Comparison of ENCODE assay signal across 1 cellular context in the genomic region with DNA sequence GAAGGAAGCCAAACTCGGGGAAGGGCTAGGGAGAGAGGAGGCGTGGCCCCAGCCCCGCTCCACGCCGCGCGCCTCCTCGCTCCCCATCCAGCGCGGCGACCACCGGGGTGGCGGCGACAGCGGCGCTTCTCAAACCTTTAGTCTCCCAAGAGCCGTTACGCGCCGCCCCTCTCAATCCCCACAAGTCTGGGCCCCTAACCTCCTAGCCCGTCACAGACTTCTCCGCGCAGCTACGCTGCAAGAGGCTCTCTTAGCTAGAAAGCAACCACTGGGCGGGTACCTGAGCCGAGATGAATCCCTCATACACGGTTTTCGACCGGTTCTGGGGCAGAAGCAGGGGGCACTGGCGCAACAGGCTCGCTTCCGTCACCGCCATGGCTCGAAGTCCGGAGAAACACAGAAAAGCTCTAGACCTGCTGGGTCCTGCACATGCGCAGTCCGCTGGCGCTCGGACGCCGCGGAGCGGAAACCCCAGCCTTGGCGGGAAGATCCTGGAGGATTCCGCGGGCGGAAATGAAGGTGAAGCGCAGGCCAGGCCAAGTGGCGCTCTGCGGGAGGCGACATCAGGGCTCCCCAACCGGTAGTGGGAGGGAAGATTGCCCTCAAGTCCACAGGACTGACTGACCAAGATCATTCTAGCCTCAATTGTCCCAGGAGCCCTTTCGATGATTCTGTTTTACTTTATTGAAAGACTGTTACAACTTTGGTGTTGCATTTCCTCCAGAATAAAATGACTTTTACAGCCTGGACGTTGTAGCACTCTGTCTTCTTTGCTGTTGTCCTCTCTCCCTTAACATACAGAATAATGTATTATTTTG.
A peak's percentile ranks its signal among the peaks of the same experiment; 100 is the strongest.
TF ChIP-seq lines count a peak whose summit lies in the region.

A gene (minus strand): TSS at position 388 of the 818 bp plus-strand sequence. CDS start 12 bp downstream, at position 376.

TF ChIP-seq in HepG2, 621 proteins besides CTCF, POLR2A, EP300 and RAD21 (continued from another document and continues in another):
- TF ChIP-seq, protein P1, sequence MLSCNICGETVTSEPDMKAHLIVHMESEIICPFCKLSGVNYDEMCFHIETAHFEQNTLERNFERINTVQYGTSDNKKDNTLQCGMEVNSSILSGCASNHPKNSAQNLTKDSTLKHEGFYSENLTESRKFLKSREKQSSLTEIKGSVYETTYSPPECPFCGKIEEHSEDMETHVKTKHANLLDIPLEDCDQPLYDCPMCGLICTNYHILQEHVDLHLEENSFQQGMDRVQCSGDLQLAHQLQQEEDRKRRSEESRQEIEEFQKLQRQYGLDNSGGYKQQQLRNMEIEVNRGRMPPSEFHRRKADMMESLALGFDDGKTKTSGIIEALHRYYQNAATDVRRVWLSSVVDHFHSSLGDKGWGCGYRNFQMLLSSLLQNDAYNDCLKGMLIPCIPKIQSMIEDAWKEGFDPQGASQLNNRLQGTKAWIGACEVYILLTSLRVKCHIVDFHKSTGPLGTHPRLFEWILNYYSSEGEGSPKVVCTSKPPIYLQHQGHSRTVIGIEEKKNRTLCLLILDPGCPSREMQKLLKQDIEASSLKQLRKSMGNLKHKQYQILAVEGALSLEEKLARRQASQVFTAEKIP (CRISPR knock-in tag; IDR thresholded peaks at IDR 0.05; ENCODE audit: borderline replicate concordance): no peak
- peak; percentile 93 for TF ChIP-seq KLF9 (CRISPR knock-in tag; IDR thresholded peaks at IDR 0.05; ENCODE audit: low read depth)
- TF ChIP-seq ZNF10 (CRISPR knock-in tag; IDR thresholded peaks at IDR 0.05; ENCODE audit: borderline replicate concordance, low read depth): no peak
- TF ChIP-seq RXRB (CRISPR knock-in tag; IDR thresholded peaks at IDR 0.05; ENCODE audit: borderline replicate concordance): peak; percentile 63; the same call in 1 of the 2 replicates
- TF ChIP-seq ZMYM4 (CRISPR knock-in tag; IDR thresholded peaks at IDR 0.05): peak; percentile 99
- TF ChIP-seq, protein P2, sequence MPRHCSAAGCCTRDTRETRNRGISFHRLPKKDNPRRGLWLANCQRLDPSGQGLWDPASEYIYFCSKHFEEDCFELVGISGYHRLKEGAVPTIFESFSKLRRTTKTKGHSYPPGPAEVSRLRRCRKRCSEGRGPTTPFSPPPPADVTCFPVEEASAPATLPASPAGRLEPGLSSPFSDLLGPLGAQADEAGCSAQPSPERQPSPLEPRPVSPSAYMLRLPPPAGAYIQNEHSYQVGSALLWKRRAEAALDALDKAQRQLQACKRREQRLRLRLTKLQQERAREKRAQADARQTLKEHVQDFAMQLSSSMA (CRISPR knock-in tag; IDR thresholded peaks at IDR 0.05): peak; percentile 72; the same call in 1 of the 2 replicates
- TF ChIP-seq MATR3 (CRISPR knock-in tag; IDR thresholded peaks at IDR 0.05): no peak
- TF ChIP-seq, protein P3, sequence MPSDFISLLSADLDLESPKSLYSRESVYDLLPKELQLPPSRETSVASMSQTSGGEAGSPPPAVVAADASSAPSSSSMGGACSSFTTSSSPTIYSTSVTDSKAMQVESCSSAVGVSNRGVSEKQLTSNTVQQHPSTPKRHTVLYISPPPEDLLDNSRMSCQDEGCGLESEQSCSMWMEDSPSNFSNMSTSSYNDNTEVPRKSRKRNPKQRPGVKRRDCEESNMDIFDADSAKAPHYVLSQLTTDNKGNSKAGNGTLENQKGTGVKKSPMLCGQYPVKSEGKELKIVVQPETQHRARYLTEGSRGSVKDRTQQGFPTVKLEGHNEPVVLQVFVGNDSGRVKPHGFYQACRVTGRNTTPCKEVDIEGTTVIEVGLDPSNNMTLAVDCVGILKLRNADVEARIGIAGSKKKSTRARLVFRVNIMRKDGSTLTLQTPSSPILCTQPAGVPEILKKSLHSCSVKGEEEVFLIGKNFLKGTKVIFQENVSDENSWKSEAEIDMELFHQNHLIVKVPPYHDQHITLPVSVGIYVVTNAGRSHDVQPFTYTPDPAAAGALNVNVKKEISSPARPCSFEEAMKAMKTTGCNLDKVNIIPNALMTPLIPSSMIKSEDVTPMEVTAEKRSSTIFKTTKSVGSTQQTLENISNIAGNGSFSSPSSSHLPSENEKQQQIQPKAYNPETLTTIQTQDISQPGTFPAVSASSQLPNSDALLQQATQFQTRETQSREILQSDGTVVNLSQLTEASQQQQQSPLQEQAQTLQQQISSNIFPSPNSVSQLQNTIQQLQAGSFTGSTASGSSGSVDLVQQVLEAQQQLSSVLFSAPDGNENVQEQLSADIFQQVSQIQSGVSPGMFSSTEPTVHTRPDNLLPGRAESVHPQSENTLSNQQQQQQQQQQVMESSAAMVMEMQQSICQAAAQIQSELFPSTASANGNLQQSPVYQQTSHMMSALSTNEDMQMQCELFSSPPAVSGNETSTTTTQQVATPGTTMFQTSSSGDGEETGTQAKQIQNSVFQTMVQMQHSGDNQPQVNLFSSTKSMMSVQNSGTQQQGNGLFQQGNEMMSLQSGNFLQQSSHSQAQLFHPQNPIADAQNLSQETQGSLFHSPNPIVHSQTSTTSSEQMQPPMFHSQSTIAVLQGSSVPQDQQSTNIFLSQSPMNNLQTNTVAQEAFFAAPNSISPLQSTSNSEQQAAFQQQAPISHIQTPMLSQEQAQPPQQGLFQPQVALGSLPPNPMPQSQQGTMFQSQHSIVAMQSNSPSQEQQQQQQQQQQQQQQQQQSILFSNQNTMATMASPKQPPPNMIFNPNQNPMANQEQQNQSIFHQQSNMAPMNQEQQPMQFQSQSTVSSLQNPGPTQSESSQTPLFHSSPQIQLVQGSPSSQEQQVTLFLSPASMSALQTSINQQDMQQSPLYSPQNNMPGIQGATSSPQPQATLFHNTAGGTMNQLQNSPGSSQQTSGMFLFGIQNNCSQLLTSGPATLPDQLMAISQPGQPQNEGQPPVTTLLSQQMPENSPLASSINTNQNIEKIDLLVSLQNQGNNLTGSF (CRISPR knock-in tag; IDR thresholded peaks at IDR 0.05): peak; percentile 98
- TF ChIP-seq, protein P4, sequence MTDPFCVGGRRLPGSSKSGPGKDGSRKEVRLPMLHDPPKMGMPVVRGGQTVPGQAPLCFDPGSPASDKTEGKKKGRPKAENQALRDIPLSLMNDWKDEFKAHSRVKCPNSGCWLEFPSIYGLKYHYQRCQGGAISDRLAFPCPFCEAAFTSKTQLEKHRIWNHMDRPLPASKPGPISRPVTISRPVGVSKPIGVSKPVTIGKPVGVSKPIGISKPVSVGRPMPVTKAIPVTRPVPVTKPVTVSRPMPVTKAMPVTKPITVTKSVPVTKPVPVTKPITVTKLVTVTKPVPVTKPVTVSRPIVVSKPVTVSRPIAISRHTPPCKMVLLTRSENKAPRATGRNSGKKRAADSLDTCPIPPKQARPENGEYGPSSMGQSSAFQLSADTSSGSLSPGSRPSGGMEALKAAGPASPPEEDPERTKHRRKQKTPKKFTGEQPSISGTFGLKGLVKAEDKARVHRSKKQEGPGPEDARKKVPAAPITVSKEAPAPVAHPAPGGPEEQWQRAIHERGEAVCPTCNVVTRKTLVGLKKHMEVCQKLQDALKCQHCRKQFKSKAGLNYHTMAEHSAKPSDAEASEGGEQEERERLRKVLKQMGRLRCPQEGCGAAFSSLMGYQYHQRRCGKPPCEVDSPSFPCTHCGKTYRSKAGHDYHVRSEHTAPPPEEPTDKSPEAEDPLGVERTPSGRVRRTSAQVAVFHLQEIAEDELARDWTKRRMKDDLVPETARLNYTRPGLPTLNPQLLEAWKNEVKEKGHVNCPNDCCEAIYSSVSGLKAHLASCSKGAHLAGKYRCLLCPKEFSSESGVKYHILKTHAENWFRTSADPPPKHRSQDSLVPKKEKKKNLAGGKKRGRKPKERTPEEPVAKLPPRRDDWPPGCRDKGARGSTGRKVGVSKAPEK (CRISPR knock-in tag; IDR thresholded peaks at IDR 0.05; ENCODE audit: borderline replicate concordance): peak; percentile 81; the same call in 1 of the 2 replicates
- TF ChIP-seq, protein P5, sequence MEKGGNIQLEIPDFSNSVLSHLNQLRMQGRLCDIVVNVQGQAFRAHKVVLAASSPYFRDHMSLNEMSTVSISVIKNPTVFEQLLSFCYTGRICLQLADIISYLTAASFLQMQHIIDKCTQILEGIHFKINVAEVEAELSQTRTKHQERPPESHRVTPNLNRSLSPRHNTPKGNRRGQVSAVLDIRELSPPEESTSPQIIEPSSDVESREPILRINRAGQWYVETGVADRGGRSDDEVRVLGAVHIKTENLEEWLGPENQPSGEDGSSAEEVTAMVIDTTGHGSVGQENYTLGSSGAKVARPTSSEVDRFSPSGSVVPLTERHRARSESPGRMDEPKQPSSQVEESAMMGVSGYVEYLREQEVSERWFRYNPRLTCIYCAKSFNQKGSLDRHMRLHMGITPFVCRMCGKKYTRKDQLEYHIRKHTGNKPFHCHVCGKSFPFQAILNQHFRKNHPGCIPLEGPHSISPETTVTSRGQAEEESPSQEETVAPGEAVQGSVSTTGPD (CRISPR knock-in tag; IDR thresholded peaks at IDR 0.05): peak; percentile 25; the same call in 1 of the 2 replicates
- TF ChIP-seq, protein P6, sequence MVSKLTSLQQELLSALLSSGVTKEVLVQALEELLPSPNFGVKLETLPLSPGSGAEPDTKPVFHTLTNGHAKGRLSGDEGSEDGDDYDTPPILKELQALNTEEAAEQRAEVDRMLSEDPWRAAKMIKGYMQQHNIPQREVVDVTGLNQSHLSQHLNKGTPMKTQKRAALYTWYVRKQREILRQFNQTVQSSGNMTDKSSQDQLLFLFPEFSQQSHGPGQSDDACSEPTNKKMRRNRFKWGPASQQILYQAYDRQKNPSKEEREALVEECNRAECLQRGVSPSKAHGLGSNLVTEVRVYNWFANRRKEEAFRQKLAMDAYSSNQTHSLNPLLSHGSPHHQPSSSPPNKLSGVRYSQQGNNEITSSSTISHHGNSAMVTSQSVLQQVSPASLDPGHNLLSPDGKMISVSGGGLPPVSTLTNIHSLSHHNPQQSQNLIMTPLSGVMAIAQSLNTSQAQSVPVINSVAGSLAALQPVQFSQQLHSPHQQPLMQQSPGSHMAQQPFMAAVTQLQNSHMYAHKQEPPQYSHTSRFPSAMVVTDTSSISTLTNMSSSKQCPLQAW (CRISPR knock-in tag; IDR thresholded peaks at IDR 0.05): peak; percentile 95
- TF ChIP-seq ZNF205 (CRISPR knock-in tag; IDR thresholded peaks at IDR 0.05): peak; percentile 86; the same call in 1 of the 2 replicates
- TF ChIP-seq SIX1 (CRISPR knock-in tag; IDR thresholded peaks at IDR 0.05; ENCODE audit: borderline replicate concordance): 0 out of 2 replicates have a peak, but pooled peaks have one; percentile 35
- peak; percentile 99 for TF ChIP-seq ZNF891 (CRISPR knock-in tag; IDR thresholded peaks at IDR 0.05)
- TF ChIP-seq ZFP41 (CRISPR knock-in tag; IDR thresholded peaks at IDR 0.05; ENCODE audit: borderline replicate concordance): peak; percentile 75; the same call in 1 of the 2 replicates
- TF ChIP-seq ZNF367 (CRISPR knock-in tag; IDR thresholded peaks at IDR 0.05; ENCODE audit: borderline replicate concordance): 0 out of 2 replicates have a peak, but pooled peaks have one; percentile 39
- TF ChIP-seq ZNF224 (CRISPR knock-in tag; IDR thresholded peaks at IDR 0.05): peak; percentile 97; the same call in 1 of the 2 replicates
- TF ChIP-seq IKZF4 (CRISPR knock-in tag; IDR thresholded peaks at IDR 0.05; ENCODE audit: borderline replicate concordance, low read depth, not compliant biosample characterization): no peak
- peak; percentile 42; the same call in 1 of the 2 replicates for TF ChIP-seq HCFC1 (IDR thresholded peaks at IDR 0.05; ENCODE audit: low read depth, low read length)
- 0 out of 2 replicates have a peak, but pooled peaks have one; percentile 40 for TF ChIP-seq CBX2 (IDR thresholded peaks at IDR 0.05; ENCODE audit: low read depth, low read length)
- 0 out of 2 replicates have a peak, but pooled peaks have one; percentile 42 for TF ChIP-seq CBX2 (CRISPR knock-in tag; IDR thresholded peaks at IDR 0.05; ENCODE audit: low read depth)
- TF ChIP-seq ZFP36L1 (CRISPR knock-in tag; IDR thresholded peaks at IDR 0.05): peak; percentile 92; the same call in 1 of the 2 replicates
- peak; percentile 90; the same call in 1 of the 2 replicates for TF ChIP-seq REXO4 (CRISPR knock-in tag; IDR thresholded peaks at IDR 0.05; ENCODE audit: borderline replicate concordance)
- TF ChIP-seq, protein P7, sequence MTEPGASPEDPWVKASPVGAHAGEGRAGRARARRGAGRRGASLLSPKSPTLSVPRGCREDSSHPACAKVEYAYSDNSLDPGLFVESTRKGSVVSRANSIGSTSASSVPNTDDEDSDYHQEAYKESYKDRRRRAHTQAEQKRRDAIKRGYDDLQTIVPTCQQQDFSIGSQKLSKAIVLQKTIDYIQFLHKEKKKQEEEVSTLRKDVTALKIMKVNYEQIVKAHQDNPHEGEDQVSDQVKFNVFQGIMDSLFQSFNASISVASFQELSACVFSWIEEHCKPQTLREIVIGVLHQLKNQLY (CRISPR knock-in tag; IDR thresholded peaks at IDR 0.05): peak; percentile 40; the same call in 1 of the 2 replicates
- TF ChIP-seq REL (CRISPR knock-in tag; conservative IDR thresholded peaks at IDR 0.05): 0 out of 2 replicates have a peak, but pooled peaks have one; percentile 69
- no peak; the same call in 1 of the 2 replicates for TF ChIP-seq ZNF530 (CRISPR knock-in tag; IDR thresholded peaks at IDR 0.05; ENCODE audit: low read depth)
- TF ChIP-seq, protein P8, sequence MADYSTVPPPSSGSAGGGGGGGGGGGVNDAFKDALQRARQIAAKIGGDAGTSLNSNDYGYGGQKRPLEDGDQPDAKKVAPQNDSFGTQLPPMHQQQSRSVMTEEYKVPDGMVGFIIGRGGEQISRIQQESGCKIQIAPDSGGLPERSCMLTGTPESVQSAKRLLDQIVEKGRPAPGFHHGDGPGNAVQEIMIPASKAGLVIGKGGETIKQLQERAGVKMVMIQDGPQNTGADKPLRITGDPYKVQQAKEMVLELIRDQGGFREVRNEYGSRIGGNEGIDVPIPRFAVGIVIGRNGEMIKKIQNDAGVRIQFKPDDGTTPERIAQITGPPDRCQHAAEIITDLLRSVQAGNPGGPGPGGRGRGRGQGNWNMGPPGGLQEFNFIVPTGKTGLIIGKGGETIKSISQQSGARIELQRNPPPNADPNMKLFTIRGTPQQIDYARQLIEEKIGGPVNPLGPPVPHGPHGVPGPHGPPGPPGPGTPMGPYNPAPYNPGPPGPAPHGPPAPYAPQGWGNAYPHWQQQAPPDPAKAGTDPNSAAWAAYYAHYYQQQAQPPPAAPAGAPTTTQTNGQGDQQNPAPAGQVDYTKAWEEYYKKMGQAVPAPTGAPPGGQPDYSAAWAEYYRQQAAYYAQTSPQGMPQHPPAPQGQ (CRISPR knock-in tag; IDR thresholded peaks at IDR 0.05; ENCODE audit: borderline replicate concordance): 0 out of 2 replicates have a peak, but pooled peaks have one; percentile 67
- peak; percentile 97 for TF ChIP-seq KAT8 (CRISPR knock-in tag; IDR thresholded peaks at IDR 0.05)
- TF ChIP-seq, protein P9, sequence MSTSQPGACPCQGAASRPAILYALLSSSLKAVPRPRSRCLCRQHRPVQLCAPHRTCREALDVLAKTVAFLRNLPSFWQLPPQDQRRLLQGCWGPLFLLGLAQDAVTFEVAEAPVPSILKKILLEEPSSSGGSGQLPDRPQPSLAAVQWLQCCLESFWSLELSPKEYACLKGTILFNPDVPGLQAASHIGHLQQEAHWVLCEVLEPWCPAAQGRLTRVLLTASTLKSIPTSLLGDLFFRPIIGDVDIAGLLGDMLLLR (CRISPR knock-in tag; IDR thresholded peaks at IDR 0.05): peak; percentile 98
- TF ChIP-seq ZKSCAN5 (CRISPR knock-in tag; IDR thresholded peaks at IDR 0.05): no peak; the same call in 1 of the 2 replicates
- TF ChIP-seq TCF7L2 (IDR thresholded peaks at IDR 0.05; ENCODE audit: low read depth, low read length): no peak
- peak; percentile 92; the same call in 1 of the 2 replicates for TF ChIP-seq CBX5 (CRISPR knock-in tag; IDR thresholded peaks at IDR 0.05; ENCODE audit: borderline replicate concordance)
